Comparison of ENCODE assay signal across 20 cellular contexts in genomic region chr13:53240316-53240715, GRCh38.
"Had no signal": no experiment of that assay in that cellular context is flagged by ENCODE, and none has a peak within 500 bp of the region (broad histone marks: within the 10 kb centered on the region; RNA-seq: fewer than 3 reads in every experiment).

No MANE protein-coding gene starts in this region.

- H3K4me3 Mint-ChIP-seq: endodermal cell; naive B cell; stimulated activated naive B cell treated with anti-CD40 and anti-IgM and Interleukin-4, amounts not matched to agents 10 μg/mL and 1 μg/mL and 100 μg/mL, for 72 hours; stimulated activated naive CD8-positive, alpha-beta T cell treated with anti-CD3 and anti-CD28 coated beads, Interleukin-15, amount 100 ng/mL, for 72 hours had no signal

- ATAC-seq: foreskin keratinocyte; left colon; stimulated activated naive B cell treated with anti-CD40 and anti-IgM and Interleukin-4, amounts not matched to agents 10 μg/mL and 1 μg/mL and 100 μg/mL, for 72 hours; stimulated activated naive CD8-positive, alpha-beta T cell treated with anti-CD3 and anti-CD28 coated beads, Interleukin-15, amount 100 ng/mL, for 72 hours had no signal

- H3K9me3 ChIP-seq: colonic mucosa, neutrophil, right atrium auricular region, sigmoid colon, testis, tibial nerve had no signal

- H3K27ac Mint-ChIP-seq: endodermal cell; naive B cell; stimulated activated naive B cell treated with anti-CD40 and anti-IgM and Interleukin-4, amounts not matched to agents 10 μg/mL and 1 μg/mL and 100 μg/mL, for 72 hours; stimulated activated naive CD8-positive, alpha-beta T cell treated with anti-CD3 and anti-CD28 coated beads, Interleukin-15, amount 100 ng/mL, for 72 hours had no signal

- H3K27ac ChIP-seq: colonic mucosa, foreskin keratinocyte, neutrophil, right atrium auricular region, sigmoid colon, skin epidermis, testis, tibial nerve had no signal

- H3K4me3 ChIP-seq: colonic mucosa, right atrium auricular region, sigmoid colon, skin epidermis, testis, tibial nerve had no signal

- DNase-seq: colonic mucosa; effector CD4-positive, alpha-beta T cell; endodermal cell; erythroblast; foreskin keratinocyte; head of caudate nucleus; hippocampal formation; left colon; mesendoderm; naive B cell; sigmoid colon; stimulated activated CD4-positive, alpha-beta T cell treated with anti-CD3 and anti-CD28 coated beads, Interleukin-2, amount 100 ng/mL, for 24 hours; stimulated activated CD4-positive, alpha-beta T cell treated with anti-CD3 and anti-CD28 coated beads, Interleukin-4, amount 100 ng/mL, for 4 hours; stimulated activated naive B cell treated with anti-CD40 and anti-IgM and Interleukin-4, amounts not matched to agents 10 μg/mL and 1 μg/mL and 100 μg/mL, for 72 hours; stimulated activated naive CD8-positive, alpha-beta T cell treated with anti-CD3 and anti-CD28 coated beads, Interleukin-15, amount 100 ng/mL, for 72 hours; testis had no signal

- H3K4me1 Mint-ChIP-seq: naive B cell; stimulated activated naive B cell treated with anti-CD40 and anti-IgM and Interleukin-4, amounts not matched to agents 10 μg/mL and 1 μg/mL and 100 μg/mL, for 72 hours; stimulated activated naive CD8-positive, alpha-beta T cell treated with anti-CD3 and anti-CD28 coated beads, Interleukin-15, amount 100 ng/mL, for 72 hours had no signal

- H3K9me3 Mint-ChIP-seq: endodermal cell; naive B cell; stimulated activated naive B cell treated with anti-CD40 and anti-IgM and Interleukin-4, amounts not matched to agents 10 μg/mL and 1 μg/mL and 100 μg/mL, for 72 hours; stimulated activated naive CD8-positive, alpha-beta T cell treated with anti-CD3 and anti-CD28 coated beads, Interleukin-15, amount 100 ng/mL, for 72 hours had no signal

- H3K36me3 Mint-ChIP-seq: naive B cell; stimulated activated naive B cell treated with anti-CD40 and anti-IgM and Interleukin-4, amounts not matched to agents 10 μg/mL and 1 μg/mL and 100 μg/mL, for 72 hours had no signal

- H3K27me3 ChIP-seq: colonic mucosa, foreskin keratinocyte, right atrium auricular region, sigmoid colon, testis, tibial nerve had no signal

- H3K36me3 ChIP-seq: colonic mucosa, neutrophil, right atrium auricular region, sigmoid colon, tibial nerve had no signal

- H3K27me3 Mint-ChIP-seq: naive B cell; stimulated activated naive B cell treated with anti-CD40 and anti-IgM and Interleukin-4, amounts not matched to agents 10 μg/mL and 1 μg/mL and 100 μg/mL, for 72 hours had no signal
